23 cellular contexts compared by ENCODE assay signal in the genomic region with DNA sequence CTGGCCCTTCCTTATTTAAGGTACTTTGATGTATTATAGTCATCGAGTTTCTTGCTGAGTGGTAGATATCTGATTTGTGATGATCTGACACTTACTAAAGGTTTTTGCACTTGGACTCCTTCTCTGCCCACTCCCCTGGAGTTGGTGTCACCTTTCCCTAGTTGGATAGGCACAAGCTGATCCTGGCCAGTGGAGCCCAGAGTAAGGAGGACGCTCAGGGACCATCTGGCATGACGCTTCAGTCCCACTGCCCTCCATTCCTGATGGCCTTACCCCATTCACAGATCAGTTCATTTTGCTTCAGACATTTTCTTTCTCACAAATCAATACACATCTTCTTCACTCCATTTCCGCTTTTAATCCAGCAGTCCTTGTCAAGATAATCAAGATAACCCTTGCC. TPM values are rescaled to one million over a fixed set of nuclear protein-coding genes. Genes with fewer than 3 reads are reported as not detected.
"Had no signal": no experiment of that assay in that cellular context is flagged by ENCODE, and none has a peak within 500 bp of the region (broad histone marks: within the 10 kb centered on the region; RNA-seq: fewer than 3 reads in every experiment).

No MANE protein-coding gene starts in this region.

- H3K4me3 Mint-ChIP-seq: activated CD4-positive, alpha-beta T cell treated with anti-CD3 and anti-CD28 coated beads, Interleukin-2, amount 10 ng/mL, durations not matched to agents 7 days and 5 days; activated naive CD8-positive, alpha-beta T cell; mesothelial cell of epicardium; nephron progenitor cell; stimulated activated naive CD8-positive, alpha-beta T cell treated with anti-CD3 and anti-CD28 coated beads, Interleukin-15, Interleukin-2, amounts not matched to agents 100 ng/mL and 50 ng/mL, for 24 hours; T-helper 2 cell treated with Interferon-gamma antibody and Interleukin-4, amounts not matched to agents 5 μg/mL and 100 μg/mL, for 36 hours had no signal

- ATAC-seq: sciatic nerve had no signal

- H3K36me3 ChIP-seq: colonic mucosa, esophagus squamous epithelium, spleen, suprapubic skin had no signal

- H3K27ac Mint-ChIP-seq: activated CD4-positive, alpha-beta T cell treated with anti-CD3 and anti-CD28 coated beads, Interleukin-2, amount 10 ng/mL, durations not matched to agents 7 days and 5 days; activated naive CD8-positive, alpha-beta T cell; mesothelial cell of epicardium; nephron progenitor cell; stimulated activated naive CD8-positive, alpha-beta T cell treated with anti-CD3 and anti-CD28 coated beads, Interleukin-15, Interleukin-2, amounts not matched to agents 100 ng/mL and 50 ng/mL, for 24 hours; T-helper 2 cell treated with Interferon-gamma antibody and Interleukin-4, amounts not matched to agents 5 μg/mL and 100 μg/mL, for 36 hours had no signal

- H3K9me3 ChIP-seq: colonic mucosa, esophagus squamous epithelium, spleen, suprapubic skin had no signal

- H3K27me3 ChIP-seq: colonic mucosa, spleen had no signal

- H3K4me1 ChIP-seq: colonic mucosa, esophagus squamous epithelium, spleen, suprapubic skin had no signal

- H3K9me3 Mint-ChIP-seq: activated CD4-positive, alpha-beta T cell treated with anti-CD3 and anti-CD28 coated beads, Interleukin-2, amount 10 ng/mL, durations not matched to agents 7 days and 5 days; mesothelial cell of epicardium; nephron progenitor cell; stimulated activated naive CD8-positive, alpha-beta T cell treated with anti-CD3 and anti-CD28 coated beads, Interleukin-15, Interleukin-2, amounts not matched to agents 100 ng/mL and 50 ng/mL, for 24 hours; T-helper 2 cell treated with Interferon-gamma antibody and Interleukin-4, amounts not matched to agents 5 μg/mL and 100 μg/mL, for 36 hours had no signal

- DNase-seq: activated CD4-positive, alpha-beta T cell treated with anti-CD3 and anti-CD28 coated beads, Interleukin-2, amount 10 ng/mL, durations not matched to agents 7 days and 5 days; activated CD4-positive, CD25-positive, alpha-beta regulatory T cell; activated CD8-positive, alpha-beta memory T cell treated with anti-CD3 and anti-CD28 coated beads for 24 hours; activated gamma-delta T cell treated with Interleukin-2 at 50 U/mL for 16 hours; amniotic stem cell; central memory CD4-positive, alpha-beta T cell; colonic mucosa; effector CD4-positive, alpha-beta T cell; esophagus squamous epithelium; kidney glomerular epithelial cell; nephron progenitor cell; occipital lobe; spleen; trophoblast cell had no signal

- H3K36me3 Mint-ChIP-seq: activated naive CD8-positive, alpha-beta T cell; mesothelial cell of epicardium had no signal

- H3K4me3 ChIP-seq: colonic mucosa, esophagus squamous epithelium, lung, spleen, suprapubic skin had no signal

- H3K27ac ChIP-seq: colonic mucosa, esophagus squamous epithelium, spleen, suprapubic skin had no signal

- H3K4me1 Mint-ChIP-seq: activated CD4-positive, alpha-beta T cell treated with anti-CD3 and anti-CD28 coated beads, Interleukin-2, amount 10 ng/mL, durations not matched to agents 7 days and 5 days; mesothelial cell of epicardium had no signal

RNA-seq across cellular contexts. Expression of gene ASB15, which starts 20.1 kb away (rescaled TPM):
- total RNA-seq: activated CD4-positive, alpha-beta T cell treated with anti-CD3 and anti-CD28 coated beads, Interleukin-2, amount 10 ng/mL, durations not matched to agents 7 days and 5 days; colonic mucosa; esophagus squamous epithelium; fibroblast of villous mesenchyme; lung; mesothelial cell of epicardium; occipital lobe; posterior vena cava; sciatic nerve; spleen; suprapubic skin had no signal
- polyA plus RNA-seq: lung had no signal

RNA-seq across cellular contexts. Expression of gene LMOD2, which starts 34.0 kb away (rescaled TPM):
- total RNA-seq: activated CD4-positive, alpha-beta T cell treated with anti-CD3 and anti-CD28 coated beads, Interleukin-2, amount 10 ng/mL, durations not matched to agents 7 days and 5 days; colonic mucosa; esophagus squamous epithelium; fibroblast of villous mesenchyme; mesothelial cell of epicardium; occipital lobe; posterior vena cava; sciatic nerve; spleen; suprapubic skin had no signal
- polyA plus RNA-seq: lung had no signal
